20 cellular contexts compared by ENCODE assay signal in genomic region chr1:73765551-73766233, GRCh38.
"Had no signal": no experiment of that assay in that cellular context is flagged by ENCODE, and none has a peak within 500 bp of the region (broad histone marks: within the 10 kb centered on the region; RNA-seq: fewer than 3 reads in every experiment).

No MANE protein-coding gene starts in this region.

- H3K36me3 ChIP-seq: heart right ventricle, left ventricle myocardium inferior, ovary, prostate gland, spleen, thoracic aorta had no signal

- H3K27me3 ChIP-seq: heart right ventricle, ovary, spleen had no signal

- H3K4me1 ChIP-seq: heart right ventricle, left ventricle myocardium inferior, prostate gland, spleen had no signal

- H3K9me3 ChIP-seq: heart right ventricle, left ventricle myocardium inferior, ovary, prostate gland, thoracic aorta had no signal

- H3K4me3 ChIP-seq: heart right ventricle, left ventricle myocardium inferior, ovary, prostate gland, spleen, thoracic aorta had no signal

- DNase-seq: activated CD4-positive, alpha-beta memory T cell treated with anti-CD3 and anti-CD28 coated beads, Interleukin-2, amount 10 ng/mL, durations not matched to agents 7 days and 5 days; activated CD4-positive, alpha-beta T cell treated with anti-CD3 and anti-CD28 coated beads, Interleukin-2, amount 10 ng/mL, durations not matched to agents 24 days and 14 days; activated CD8-positive, alpha-beta memory T cell treated with anti-CD3 and anti-CD28 coated beads, Interleukin-2, amount 10 ng/mL, durations not matched to agents 7 days and 5 days; activated gamma-delta T cell treated with Interleukin-2 at 50 U/mL for 16 hours; anterior cingulate cortex; effector CD4-positive, alpha-beta T cell; erythroblast; foreskin fibroblast; heart right ventricle; left ventricle myocardium inferior; midbrain; natural killer cell; ovary; spleen; stimulated activated CD4-positive, alpha-beta T cell treated with anti-CD3 and anti-CD28 coated beads, Interleukin-4, amount 100 ng/mL, for 24 hours; stimulated activated naive CD4-positive, alpha-beta T cell treated with Interleukin-2 at 50 U/mL for 16 hours had no signal

- ATAC-seq: activated CD4-positive, CD25-positive, alpha-beta regulatory T cell treated with anti-CD3 and anti-CD28 coated beads, Interleukin-2, amount 50 U/mL, for 24 hours; activated CD8-positive, alpha-beta memory T cell treated with anti-CD3 and anti-CD28 coated beads, Interleukin-2, amount 10 ng/mL, durations not matched to agents 7 days and 5 days; heart right ventricle; natural killer cell had no signal

- H3K27ac ChIP-seq: heart right ventricle, left ventricle myocardium inferior, ovary, prostate gland, spleen, thoracic aorta, VCaP had no signal
